Comparison of ENCODE assay signal across 8 cellular contexts in genomic region chr3:141412936-141413354, GRCh38. TPM values are rescaled to one million over a fixed set of nuclear protein-coding genes. Genes with fewer than 3 reads are reported as not detected.
DNase-seq lines count a peak whose midpoint lies in the region; ATAC-seq, FAIRE-seq and TF ChIP-seq lines count a peak whose summit lies in the region.

No MANE protein-coding gene starts in this region.

- peaks cover 33% of the 10 kb centered on the region for H3K36me3 ChIP-seq in CD4-positive, CD25-positive, alpha-beta regulatory T cell (ENCODE audit: control insufficient read depth, insufficient read depth, low read length)
- peaks cover 0 to 52% (median 3%) of the 10 kb centered on the region in 3 donors for H3K36me3 ChIP-seq in Peyer's patch
- peaks cover 0 to 5% (median 4%) of the 10 kb centered on the region in 3 experiments for H3K36me3 ChIP-seq in naive thymus-derived CD4-positive, alpha-beta T cell (ENCODE audit: control insufficient read depth in 2 of 3, insufficient read depth in 3 of 3, low read length in 3 of 3)
- H3K36me3 ChIP-seq in SJCRH30 = peaks cover 17% of the 10 kb centered on the region

- H3K27ac ChIP-seq in CD4-positive, CD25-positive, alpha-beta regulatory T cell (ENCODE audit: insufficient read depth, low read length, poor library complexity, severe bottlenecking) = peak overlapping the region; percentile 92
- H3K27ac ChIP-seq in Peyer's patch (peak overlapping the region; percentile 82 to 85 (median 82)), SJCRH30 (no peak overlapping the region)
- H3K27ac ChIP-seq in naive thymus-derived CD4-positive, alpha-beta T cell (ENCODE audit: low read depth, low read length) = peak overlapping the region; percentile 83

- no peak for ATAC-seq in CD4-positive, CD25-positive, alpha-beta regulatory T cell (ENCODE audit: low read depth in 2 of 2)
- no peak for ATAC-seq in naive thymus-derived CD4-positive, alpha-beta T cell

- peak overlapping the region; percentile 97 to 99 (median 99) for H3K27ac Mint-ChIP-seq in CD4-positive, CD25-positive, alpha-beta regulatory T cell
- peak overlapping the region; percentile 96 to 100 (median 99) for H3K27ac Mint-ChIP-seq in naive thymus-derived CD4-positive, alpha-beta T cell

- peaks cover 77% of the 10 kb centered on the region for H3K4me1 ChIP-seq in CD4-positive, CD25-positive, alpha-beta regulatory T cell (ENCODE audit: control insufficient read depth, insufficient read depth, low read length, poor library complexity, severe bottlenecking)
- H3K4me1 ChIP-seq in Peyer's patch (peaks cover 0 to 43% (median 17%) of the 10 kb centered on the region in 4 donors), SJCRH30 (peaks cover 16% of the 10 kb centered on the region)
- H3K4me1 ChIP-seq in naive thymus-derived CD4-positive, alpha-beta T cell (ENCODE audit: control insufficient read depth in 2 of 2, insufficient read depth in 2 of 2, low read length in 2 of 2) = peaks cover 59 to 68% of the 10 kb centered on the region in 2 donors

- CTCF ChIA-PET in naive thymus-derived CD4-positive, alpha-beta T cell (lab: Charles Lee) = interaction anchor here (1.0 to 2.0 kb wide), 7 partner anchors 12 to 181 kb away, joined by 3 to 5 read pairs (median 4); partner anchors contain the start of gene PXYLP1

- no peaks in the 10 kb centered on the region for H3K9me3 Mint-ChIP-seq in CD4-positive, CD25-positive, alpha-beta regulatory T cell
- peaks cover 0 to 2% (median 0%) of the 10 kb centered on the region in 11 donors for H3K9me3 Mint-ChIP-seq in naive thymus-derived CD4-positive, alpha-beta T cell

- no peak for TF ChIP-seq CTCF in Peyer's patch (IDR thresholded peaks at IDR 0.05)
- TF ChIP-seq CTCF in epithelial cell of esophagus (IDR thresholded peaks at IDR 0.05; ENCODE audit: insufficient read depth, low read depth, low read length, missing control alignments) = peak; percentile 17

- no peaks in the 10 kb centered on the region for H3K9me3 ChIP-seq in CD4-positive, CD25-positive, alpha-beta regulatory T cell (ENCODE audit: control insufficient read depth in 2 of 2, low read length in 2 of 2)
- H3K9me3 ChIP-seq in Peyer's patch = no peaks in the 10 kb centered on the region
- H3K9me3 ChIP-seq in naive thymus-derived CD4-positive, alpha-beta T cell (ENCODE audit: control insufficient read depth in 2 of 3, low read length in 3 of 3) = no peaks in the 10 kb centered on the region
- H3K9me3 ChIP-seq in SJCRH30 (replicated peaks) = no peaks in the 10 kb centered on the region

- peaks cover 30 to 95% (median 74%) of the 10 kb centered on the region in 4 donors for H3K4me1 Mint-ChIP-seq in CD4-positive, CD25-positive, alpha-beta regulatory T cell
- H3K4me1 Mint-ChIP-seq in naive thymus-derived CD4-positive, alpha-beta T cell = peaks cover 53 to 90% (median 77%) of the 10 kb centered on the region in 7 donors

- H3K27me3 Mint-ChIP-seq in CD4-positive, CD25-positive, alpha-beta regulatory T cell = no peaks in the 10 kb centered on the region
- H3K27me3 Mint-ChIP-seq in naive thymus-derived CD4-positive, alpha-beta T cell = no peaks in the 10 kb centered on the region

- FAIRE-seq in RCC 7860 (lab: Jason Lieb, UNC) = no peak

- intact Hi-C loops in naive thymus-derived CD4-positive, alpha-beta T cell (cut with micrococcal nuclease) = loop anchor here (1.0 to 10.0 kb wide), 9 partner anchors 14 to 1312 kb away; partner anchors contain the start of genes RASA2 (in 1 of the 2), RNF7 (in 1 of the 2), SLC25A36 (in 1 of the 2) and TRPC1 (in 1 of the 2)

- peak overlapping the region; percentile 80 to 92 (median 87) for H3K4me3 Mint-ChIP-seq in CD4-positive, CD25-positive, alpha-beta regulatory T cell
- H3K4me3 Mint-ChIP-seq in naive thymus-derived CD4-positive, alpha-beta T cell = peak overlapping the region; percentile 62 to 91 (median 84)

- peaks cover 40% of the 10 kb centered on the region for H3K36me3 Mint-ChIP-seq in CD4-positive, CD25-positive, alpha-beta regulatory T cell
- H3K36me3 Mint-ChIP-seq in naive thymus-derived CD4-positive, alpha-beta T cell = peaks cover 4 to 51% (median 29%) of the 10 kb centered on the region in 5 donors

- DNase-seq in CD4-positive, CD25-positive, alpha-beta regulatory T cell = peak in 1 of 3 donors; percentile 9
- DNase-seq in Peyer's patch (peak; percentile 39 to 79 (median 63)), epithelial cell of esophagus (ENCODE audit: low read depth) (peak; percentile 68), SJCRH30 (no peak), kidney tubule cell (ENCODE audit: low spot score) (no peak), RCC 7860 (ENCODE audit: low spot score) (no peak), NCI-H1694 (lab: John Stamatoyannopoulos, UW) (no peak)
- DNase-seq in naive thymus-derived CD4-positive, alpha-beta T cell = no peak

- peak overlapping the region; percentile 76 for H3K4me3 ChIP-seq in CD4-positive, CD25-positive, alpha-beta regulatory T cell (ENCODE audit: low read depth, low read length)
- H3K4me3 ChIP-seq in Peyer's patch (peak overlapping the region in 1 of 4 donors; percentile 22), epithelial cell of esophagus (ENCODE audit: low read length) (no peak overlapping the region), SJCRH30 (no peak overlapping the region)
- peak overlapping the region; percentile 26 for H3K4me3 ChIP-seq in naive thymus-derived CD4-positive, alpha-beta T cell (ENCODE audit: low read length)

- no peak for TF ChIP-seq POLR2A in Peyer's patch (IDR thresholded peaks at IDR 0.05)

- no peaks in the 10 kb centered on the region for H3K27me3 ChIP-seq in CD4-positive, CD25-positive, alpha-beta regulatory T cell (ENCODE audit: control insufficient read depth, insufficient read depth, low read length)
- no peaks in the 10 kb centered on the region for H3K27me3 ChIP-seq in Peyer's patch
- no peaks in the 10 kb centered on the region for H3K27me3 ChIP-seq in naive thymus-derived CD4-positive, alpha-beta T cell (ENCODE audit: control insufficient read depth in 2 of 2, insufficient read depth in 2 of 2, low read length in 2 of 2)
- no peaks in the 10 kb centered on the region for H3K27me3 ChIP-seq in SJCRH30

- POLR2A ChIA-PET in naive thymus-derived CD4-positive, alpha-beta T cell (lab: Charles Lee) = interaction anchor here (0.7 to 7.0 kb wide), 20 partner anchors 10 to 384 kb away, joined by 3 to 97 read pairs (median 4); partner anchors contain the start of gene PXYLP1

RNA-seq across cellular contexts. Expression of gene ZBTB38, which starts 44.6 kb away (rescaled TPM):
- total RNA-seq in CD4-positive, CD25-positive, alpha-beta regulatory T cell = 75.7 TPM
- polyA plus RNA-seq in CD4-positive, CD25-positive, alpha-beta regulatory T cell = 100 to 1,000 TPM in 2 of 4 donors, 10 to 100 TPM in 2; 65.0 to 148 (median 116) TPM
- 100 to 1,000 TPM; 168 to 254 (median 184) TPM for total RNA-seq in Peyer's patch
- 10 to 100 TPM; 25.0 to 58.3 (median 35.8) TPM for total RNA-seq in naive thymus-derived CD4-positive, alpha-beta T cell
- 10 to 100 TPM; 56.3 to 70.5 TPM for polyA plus RNA-seq in naive thymus-derived CD4-positive, alpha-beta T cell
- total RNA-seq in SJCRH30 (2014; rRNA removed; shearing (Covaris generic)) = 36.1 and 36.4 TPM in 2 replicates

Comparison
In these comparisons a context has a peak if more than half of its experiments do, and no peak if none do; other contexts are left out.
1. DNase-seq: peak in Peyer's patch (3 of 3) and epithelial cell of esophagus (single experiment); none in naive thymus-derived CD4-positive, alpha-beta T cell (0 of 9), SJCRH30 (0 of 2), kidney tubule cell (single experiment), RCC 7860 (single experiment) and NCI-H1694 (single experiment).
2. H3K4me3 ChIP-seq: peak in CD4-positive, CD25-positive, alpha-beta regulatory T cell (single experiment) and naive thymus-derived CD4-positive, alpha-beta T cell (single experiment); none in epithelial cell of esophagus (single experiment) and SJCRH30 (single experiment).